Comparison of ENCODE assay signal across 9 cellular contexts in the genomic region with DNA sequence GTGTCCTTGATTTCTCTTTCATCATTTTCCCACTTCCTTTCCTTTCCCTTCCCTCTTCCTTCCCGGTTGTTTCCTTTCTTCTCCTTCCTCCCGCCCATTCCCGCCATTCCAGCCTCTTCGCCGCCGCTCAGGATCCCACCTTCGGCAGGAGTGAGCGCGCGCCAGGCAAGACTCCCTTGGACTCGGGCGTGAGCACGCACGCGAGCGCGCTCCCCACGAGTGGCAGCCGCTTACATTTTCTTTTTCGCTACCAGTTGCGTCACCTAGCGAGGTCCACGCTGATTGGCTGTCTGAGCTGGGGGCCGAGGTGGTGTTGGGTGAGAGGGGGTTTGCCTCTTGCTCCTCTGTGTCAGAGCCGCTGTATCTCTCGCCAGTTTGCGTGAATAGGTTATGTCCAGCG. TPM values are rescaled to one million over a fixed set of nuclear protein-coding genes. Genes with fewer than 3 reads are reported as not detected.
A peak's percentile ranks its signal among the peaks of the same experiment; 100 is the strongest.
DNase-seq lines count a peak whose midpoint lies in the region; ATAC-seq and TF ChIP-seq lines count a peak whose summit lies in the region.
"Had no signal": no experiment of that assay in that cellular context is flagged by ENCODE, and none has a peak within 500 bp of the region (broad histone marks: within the 10 kb centered on the region; RNA-seq: fewer than 3 reads in every experiment).

No MANE protein-coding gene starts in this region.

- H3K4me3 ChIP-seq in heart left ventricle (peak overlapping the region in 10 of 12 donors; percentile 12 to 51 (median 29)), sigmoid colon (peak overlapping the region in 3 of 4 donors; percentile 26 to 43 (median 32)), SJCRH30 (no peak overlapping the region)
- H3K4me3 ChIP-seq: BLaER1 treated with 17β-estradiol and CSF1 and Interleukin-3, amounts not matched to agents 10 nM and 100 nM had no signal

- POLR2A ChIA-PET in activated CD4-positive, alpha-beta T cell treated with anti-CD3 and anti-CD28 coated beads, Interleukin-2, amount 10 ng/mL, durations not matched to agents 7 days and 5 days (lab: Charles Lee) = no interaction called here

- WGBS in heart left ventricle, 4 donors = 4 to 51% (median 32%) methylated on average over 27 to 28 of the region's 28 CpGs
- 8 to 39% methylated on average over 28 of the region's 28 CpGs for WGBS in sigmoid colon, 2 donors

- H3K36me3 ChIP-seq in heart left ventricle = no peaks in the 10 kb centered on the region
- no peaks in the 10 kb centered on the region for H3K36me3 ChIP-seq in sigmoid colon
- H3K36me3 ChIP-seq in SJCRH30 = no peaks in the 10 kb centered on the region
- H3K36me3 ChIP-seq: BLaER1 treated with 17β-estradiol and CSF1 and Interleukin-3, amounts not matched to agents 10 nM and 100 nM had no signal

- H3K4me1 Mint-ChIP-seq in activated CD4-positive, alpha-beta T cell treated with anti-CD3 and anti-CD28 coated beads, Interleukin-2, amount 10 ng/mL, durations not matched to agents 7 days and 5 days = peaks cover 2% of the 10 kb centered on the region
- H3K4me1 Mint-ChIP-seq in activated naive CD4-positive, alpha-beta T cell treated with anti-CD3 and anti-CD28 coated beads, Interleukin-2, amount 10 ng/mL, durations not matched to agents 7 days and 5 days = peaks cover 4% of the 10 kb centered on the region

- peak; percentile 15 for DNase-seq in activated CD4-positive, alpha-beta T cell treated with anti-CD3 and anti-CD28 coated beads, Interleukin-2, amount 10 ng/mL, durations not matched to agents 7 days and 5 days
- DNase-seq in activated CD4-positive, alpha-beta T cell treated with anti-CD3 and anti-CD28 coated beads for 1 hour = no peak
- peak; percentile 61 for DNase-seq in activated naive CD4-positive, alpha-beta T cell treated with anti-CD3 and anti-CD28 coated beads, Interleukin-2, amount 10 ng/mL, durations not matched to agents 7 days and 5 days
- DNase-seq in heart left ventricle (peak in 4 of 5 donors; percentile 21 to 65 (median 44)), sigmoid colon (peak; percentile 75), SJCRH30 (no peak)

- peaks cover 2% of the 10 kb centered on the region for H3K9me3 Mint-ChIP-seq in activated CD4-positive, alpha-beta T cell treated with anti-CD3 and anti-CD28 coated beads, Interleukin-2, amount 10 ng/mL, durations not matched to agents 7 days and 5 days
- no peaks in the 10 kb centered on the region for H3K9me3 Mint-ChIP-seq in activated naive CD4-positive, alpha-beta T cell treated with anti-CD3 and anti-CD28 coated beads, Interleukin-2, amount 10 ng/mL, durations not matched to agents 7 days and 5 days

- H3K27ac ChIP-seq in heart left ventricle = no peak overlapping the region
- no peak overlapping the region for H3K27ac ChIP-seq in sigmoid colon
- no peak overlapping the region for H3K27ac ChIP-seq in SJCRH30
- H3K27ac ChIP-seq: BLaER1 treated with 17β-estradiol and CSF1 and Interleukin-3, amounts not matched to agents 10 nM and 100 nM had no signal

- H3K9me3 ChIP-seq in heart left ventricle = no peaks in the 10 kb centered on the region
- no peaks in the 10 kb centered on the region for H3K9me3 ChIP-seq in sigmoid colon
- no peaks in the 10 kb centered on the region for H3K9me3 ChIP-seq in SJCRH30 (replicated peaks)

- no peak overlapping the region for H3K27ac Mint-ChIP-seq in activated CD4-positive, alpha-beta T cell treated with anti-CD3 and anti-CD28 coated beads, Interleukin-2, amount 10 ng/mL, durations not matched to agents 7 days and 5 days
- H3K27ac Mint-ChIP-seq in activated naive CD4-positive, alpha-beta T cell treated with anti-CD3 and anti-CD28 coated beads, Interleukin-2, amount 10 ng/mL, durations not matched to agents 7 days and 5 days = no peak overlapping the region

- intact Hi-C loops in heart left ventricle (cut with DNase I) = no loop called here
- intact Hi-C loops in sigmoid colon (cut with DNase I) = no loop called here

- H3K4me1 ChIP-seq in heart left ventricle (peaks cover 0 to 3% (median 0%) of the 10 kb centered on the region in 12 donors), sigmoid colon (no peaks in the 10 kb centered on the region), SJCRH30 (no peaks in the 10 kb centered on the region)
- H3K4me1 ChIP-seq: BLaER1 treated with 17β-estradiol and CSF1 and Interleukin-3, amounts not matched to agents 10 nM and 100 nM had no signal

- peaks cover 4% of the 10 kb centered on the region for H3K27me3 Mint-ChIP-seq in activated CD4-positive, alpha-beta T cell treated with anti-CD3 and anti-CD28 coated beads, Interleukin-2, amount 10 ng/mL, durations not matched to agents 7 days and 5 days
- peaks cover 52% of the 10 kb centered on the region for H3K27me3 Mint-ChIP-seq in activated naive CD4-positive, alpha-beta T cell treated with anti-CD3 and anti-CD28 coated beads, Interleukin-2, amount 10 ng/mL, durations not matched to agents 7 days and 5 days

- peaks cover 2% of the 10 kb centered on the region for H3K36me3 Mint-ChIP-seq in activated CD4-positive, alpha-beta T cell treated with anti-CD3 and anti-CD28 coated beads, Interleukin-2, amount 10 ng/mL, durations not matched to agents 7 days and 5 days (ENCODE audit: low read depth)
- H3K36me3 Mint-ChIP-seq in activated naive CD4-positive, alpha-beta T cell treated with anti-CD3 and anti-CD28 coated beads, Interleukin-2, amount 10 ng/mL, durations not matched to agents 7 days and 5 days = no peaks in the 10 kb centered on the region

- CTCF ChIA-PET in activated CD4-positive, alpha-beta T cell treated with anti-CD3 and anti-CD28 coated beads, Interleukin-2, amount 10 ng/mL, durations not matched to agents 7 days and 5 days (lab: Charles Lee) = interaction anchor here (0.6 to 1.1 kb wide), 2 partner anchors 39 to 350 kb away, joined by 3 read pairs; a partner anchor contains a TSS
- CTCF ChIA-PET in activated naive CD4-positive, alpha-beta T cell treated with anti-CD3 and anti-CD28 coated beads, Interleukin-2, amount 10 ng/mL, durations not matched to agents 7 days and 5 days (lab: Charles Lee) = no interaction called here

- TF ChIP-seq POLR2A in heart left ventricle (IDR thresholded peaks at IDR 0.05) (no peak), sigmoid colon (IDR thresholded peaks at IDR 0.05) (no peak)

- peak in 2 of 4 donors; percentile 50 to 84 for ATAC-seq in heart left ventricle
- no peak for ATAC-seq in HG03159 (IDR thresholded peaks at IDR 0.05; ENCODE audit: unreplicated experiment)
- no peak for ATAC-seq in HG02798 (IDR thresholded peaks at IDR 0.05; ENCODE audit: poor library complexity, unreplicated experiment)

- TF ChIP-seq CTCF in heart left ventricle (IDR thresholded peaks at IDR 0.05) (no peak), sigmoid colon (IDR thresholded peaks at IDR 0.05) (no peak)

- no peak for TF ChIP-seq EP300 in sigmoid colon (IDR thresholded peaks at IDR 0.05)

- H3K27me3 ChIP-seq in heart left ventricle (peaks cover 0 to 45% (median 1%) of the 10 kb centered on the region in 9 donors), sigmoid colon (peaks cover 0 to 12% (median 0%) of the 10 kb centered on the region in 3 donors), SJCRH30 (peaks cover 2% of the 10 kb centered on the region; the same call in 1 of the 2 replicates)

- H3K4me3 Mint-ChIP-seq in activated CD4-positive, alpha-beta T cell treated with anti-CD3 and anti-CD28 coated beads, Interleukin-2, amount 10 ng/mL, durations not matched to agents 7 days and 5 days = peak overlapping the region; percentile 59
- H3K4me3 Mint-ChIP-seq in activated naive CD4-positive, alpha-beta T cell treated with anti-CD3 and anti-CD28 coated beads, Interleukin-2, amount 10 ng/mL, durations not matched to agents 7 days and 5 days = peak overlapping the region; percentile 75

RNA-seq across cellular contexts. Expression of a gene that starts 11.8 kb away (rescaled TPM):
- total RNA-seq in activated CD4-positive, alpha-beta T cell treated with anti-CD3 and anti-CD28 coated beads, Interleukin-2, amount 10 ng/mL, durations not matched to agents 7 days and 5 days = not detected
- total RNA-seq in heart left ventricle = not detected
- polyA plus RNA-seq in heart left ventricle = not detected
- total RNA-seq in sigmoid colon = not detected
- not detected for polyA plus RNA-seq in sigmoid colon
- not detected in 2 replicates for total RNA-seq in SJCRH30 (2014; rRNA removed; shearing (Covaris generic))

RNA-seq across cellular contexts. Expression of a gene that starts 24.9 kb away (rescaled TPM):
- total RNA-seq in activated CD4-positive, alpha-beta T cell treated with anti-CD3 and anti-CD28 coated beads, Interleukin-2, amount 10 ng/mL, durations not matched to agents 7 days and 5 days = not detected
- total RNA-seq in heart left ventricle (not detected), sigmoid colon (not detected)
- polyA plus RNA-seq in heart left ventricle (not detected), sigmoid colon (not detected)
- not detected in 2 replicates for total RNA-seq in SJCRH30 (2014; rRNA removed; shearing (Covaris generic))

RNA-seq across cellular contexts. Expression of a gene that starts 39.3 kb away (rescaled TPM):
- 10 to 100 TPM; 39.9 to 40.5 TPM for total RNA-seq in activated CD4-positive, alpha-beta T cell treated with anti-CD3 and anti-CD28 coated beads, Interleukin-2, amount 10 ng/mL, durations not matched to agents 7 days and 5 days
- total RNA-seq in heart left ventricle (10 to 100 TPM; 24.1 to 41.3 (median 28.9) TPM), sigmoid colon (10 to 100 TPM; 20.5 to 39.5 (median 31.7) TPM)
- polyA plus RNA-seq in heart left ventricle (10 to 100 TPM; 42.1 to 62.4 TPM), sigmoid colon (10 to 100 TPM; 43.5 to 46.2 (median 44.4) TPM)
- total RNA-seq in SJCRH30 (2014; rRNA removed; shearing (Covaris generic)) = 63.9 and 67.9 TPM in 2 replicates

RNA-seq across cellular contexts. Expression of a gene that starts 51.1 kb away (rescaled TPM):
- total RNA-seq in activated CD4-positive, alpha-beta T cell treated with anti-CD3 and anti-CD28 coated beads, Interleukin-2, amount 10 ng/mL, durations not matched to agents 7 days and 5 days = 10 to 100 TPM; 48.7 to 55.5 TPM
- total RNA-seq in heart left ventricle (10 to 100 TPM; 14.1 to 31.7 (median 23.2) TPM), sigmoid colon (10 to 100 TPM; 24.8 to 47.1 (median 26.6) TPM)
- polyA plus RNA-seq in heart left ventricle (10 to 100 TPM; 12.9 to 23.8 TPM), sigmoid colon (10 to 100 TPM in 1 of 3 donors, 1 to 10 TPM in 2; 3.5 to 27.9 (median 4.8) TPM)
- 17.8 and 22.6 TPM in 2 replicates for total RNA-seq in SJCRH30 (2014; rRNA removed; shearing (Covaris generic))

Comparison
In these comparisons a context has a peak if more than half of its experiments do, and no peak if none do; other contexts are left out.
1. DNase-seq: peak in activated CD4-positive, alpha-beta T cell treated with anti-CD3 and anti-CD28 coated beads, Interleukin-2, amount 10 ng/mL, durations not matched to agents 7 days and 5 days (single experiment), activated naive CD4-positive, alpha-beta T cell treated with anti-CD3 and anti-CD28 coated beads, Interleukin-2, amount 10 ng/mL, durations not matched to agents 7 days and 5 days (single experiment), heart left ventricle (4 of 5) and sigmoid colon (single experiment); none in activated CD4-positive, alpha-beta T cell treated with anti-CD3 and anti-CD28 coated beads for 1 hour (single experiment) and SJCRH30 (0 of 2).